ENCODE assay signal across 17 cellular contexts in the genomic region with DNA sequence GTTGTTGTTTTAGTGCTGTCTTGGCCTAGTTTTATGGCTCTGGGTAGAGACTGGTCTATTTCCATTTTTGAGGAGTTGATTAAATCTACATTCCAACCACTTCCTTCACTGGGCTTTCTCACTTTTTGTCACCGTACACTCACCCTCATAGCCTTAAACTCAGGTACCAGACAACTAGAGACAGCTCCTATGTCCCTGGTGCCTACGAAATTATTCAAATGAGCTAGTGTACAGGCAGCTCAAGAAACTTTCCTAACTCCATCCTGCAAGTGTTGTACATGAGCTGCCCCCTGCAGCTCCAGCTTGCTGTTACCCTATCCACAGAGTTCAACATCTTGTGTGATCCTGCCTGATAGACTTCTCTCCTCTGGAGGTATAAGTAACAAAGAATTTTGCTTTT.
"Had no signal": no experiment of that assay in that cellular context is flagged by ENCODE, and none has a peak within 500 bp of the region (broad histone marks: within the 10 kb centered on the region; RNA-seq: fewer than 3 reads in every experiment).

No MANE protein-coding gene starts in this region.

- ATAC-seq: body of pancreas; gastrocnemius medialis; naive thymus-derived CD4-positive, alpha-beta T cell had no signal

- H3K27ac Mint-ChIP-seq: activated naive CD4-positive, alpha-beta T cell treated with anti-CD3 and anti-CD28 coated beads, Interleukin-2, amount 50 U/mL, for 24 hours; naive thymus-derived CD4-positive, alpha-beta T cell had no signal

- DNase-seq: body of pancreas; central memory CD4-positive, alpha-beta T cell; cortex of kidney; effector CD8-positive, alpha-beta T cell; gastrocnemius medialis; naive thymus-derived CD4-positive, alpha-beta T cell; occipital lobe; sigmoid colon; stimulated activated CD4-positive, alpha-beta T cell treated with anti-CD3 and anti-CD28 coated beads, Interleukin-2, amount 100 ng/mL, for 24 hours; stimulated activated naive CD4-positive, alpha-beta T cell; substantia nigra; T-helper 2 cell; transverse colon had no signal

- H3K27me3 ChIP-seq: body of pancreas, gastrocnemius medialis, sigmoid colon, transverse colon had no signal

- FAIRE-seq: keratinocyte had no signal

- H3K27ac ChIP-seq: body of pancreas, gastrocnemius medialis, prostate gland, sigmoid colon, transverse colon had no signal

- H3K9me3 Mint-ChIP-seq: activated naive CD4-positive, alpha-beta T cell treated with anti-CD3 and anti-CD28 coated beads, Interleukin-2, amount 50 U/mL, for 24 hours had no signal

- H3K36me3 Mint-ChIP-seq: activated naive CD4-positive, alpha-beta T cell treated with anti-CD3 and anti-CD28 coated beads, Interleukin-2, amount 50 U/mL, for 24 hours; naive thymus-derived CD4-positive, alpha-beta T cell had no signal

- H3K27me3 Mint-ChIP-seq: activated naive CD4-positive, alpha-beta T cell treated with anti-CD3 and anti-CD28 coated beads, Interleukin-2, amount 50 U/mL, for 24 hours; naive thymus-derived CD4-positive, alpha-beta T cell had no signal

- H3K4me1 ChIP-seq: body of pancreas, gastrocnemius medialis, prostate gland, sigmoid colon, transverse colon had no signal

- H3K36me3 ChIP-seq: gastrocnemius medialis, prostate gland, sigmoid colon, transverse colon had no signal

- H3K4me3 ChIP-seq: body of pancreas, gastrocnemius medialis, lung, prostate gland, sigmoid colon, transverse colon had no signal

- H3K4me1 Mint-ChIP-seq: activated naive CD4-positive, alpha-beta T cell treated with anti-CD3 and anti-CD28 coated beads, Interleukin-2, amount 50 U/mL, for 24 hours; naive thymus-derived CD4-positive, alpha-beta T cell had no signal

- H3K4me3 Mint-ChIP-seq: activated naive CD4-positive, alpha-beta T cell treated with anti-CD3 and anti-CD28 coated beads, Interleukin-2, amount 50 U/mL, for 24 hours; naive thymus-derived CD4-positive, alpha-beta T cell had no signal

- H3K9me3 ChIP-seq: body of pancreas, gastrocnemius medialis, prostate gland, sigmoid colon, transverse colon had no signal
